In the genomic region with DNA sequence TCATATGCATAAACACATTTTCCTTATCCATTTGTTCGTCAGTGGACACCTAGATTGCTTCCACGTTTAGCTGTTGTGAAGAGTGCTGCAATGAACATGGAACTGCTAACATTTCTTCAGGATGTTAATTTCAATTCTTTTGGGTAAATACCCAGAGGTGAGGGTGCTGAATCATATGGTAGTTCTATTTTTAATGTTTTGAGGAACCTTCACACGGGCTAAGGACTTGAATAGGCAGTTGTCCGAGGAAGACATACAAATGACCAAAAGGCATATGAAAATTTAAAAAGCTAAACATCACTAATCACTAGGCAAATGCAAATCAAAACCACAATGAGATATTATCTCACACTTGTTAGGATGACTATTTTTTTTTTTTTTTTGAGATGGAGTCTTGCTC, we compare ENCODE assay signal across 28 cellular contexts.
DNase-seq lines count a peak whose midpoint lies in the region; ATAC-seq and TF ChIP-seq lines count a peak whose summit lies in the region.
"Had no signal": no experiment of that assay in that cellular context is flagged by ENCODE, and none has a peak within 500 bp of the region (broad histone marks: within the 10 kb centered on the region; RNA-seq: fewer than 3 reads in every experiment).

No MANE protein-coding gene starts in this region.

- H3K36me3 Mint-ChIP-seq in stimulated activated naive CD8-positive, alpha-beta T cell treated with anti-CD3 and anti-CD28 coated beads, Interleukin-15, Interleukin-2, amounts not matched to agents 100 ng/mL and 50 ng/mL, for 24 hours (ENCODE audit: low read depth): peaks cover 26% of the 10 kb centered on the region
- H3K36me3 Mint-ChIP-seq in activated T-helper 17 cell treated with anti-CD3 and anti-CD28 coated beads, Interleukin-2, amount 50 U/mL, for 72 hours (ENCODE audit: low read depth): peaks cover 28% of the 10 kb centered on the region

- H3K36me3 ChIP-seq in Loucy (ENCODE audit: insufficient read depth, low read length) (peaks cover 8% of the 10 kb centered on the region; the same call in 1 of the 2 replicates), adrenal gland (replicated peaks in 1 of 2) (no peaks in the 10 kb centered on the region)
- H3K36me3 ChIP-seq: esophagus muscularis mucosa, HAP-1, heart left ventricle, right atrium auricular region had no signal

- ATAC-seq in stimulated activated naive CD8-positive, alpha-beta T cell treated with anti-CD3 and anti-CD28 coated beads, Interleukin-15, Interleukin-2, amounts not matched to agents 100 U/mL and 50 U/mL, for 24 hours: no peak
- peak; percentile 68 for ATAC-seq in activated T-helper 17 cell treated with anti-CD3 and anti-CD28 coated beads, Interleukin-2, amount 50 U/mL, for 72 hours (replicated peaks)
- ATAC-seq: activated CD8-positive, alpha-beta memory T cell treated with anti-CD3 and anti-CD28 coated beads, Interleukin-2, amount 10 ng/mL, durations not matched to agents 7 days and 5 days; activated T-cell treated with anti-CD3 and anti-CD28 coated beads, Interleukin-2, amount 50 U/mL, for 72 hours; foreskin keratinocyte; heart left ventricle had no signal

- H3K27ac Mint-ChIP-seq in stimulated activated naive CD8-positive, alpha-beta T cell treated with anti-CD3 and anti-CD28 coated beads, Interleukin-15, Interleukin-2, amounts not matched to agents 100 ng/mL and 50 ng/mL, for 24 hours: peak overlapping the region; percentile 33
- peak overlapping the region; percentile 15 for H3K27ac Mint-ChIP-seq in activated T-helper 17 cell treated with anti-CD3 and anti-CD28 coated beads, Interleukin-2, amount 50 U/mL, for 72 hours
- H3K27ac Mint-ChIP-seq: activated CD4-positive, alpha-beta T cell treated with anti-CD3 and anti-CD28 coated beads, Interleukin-2, amount 10 ng/mL, durations not matched to agents 7 days and 5 days; activated CD8-positive, alpha-beta memory T cell treated with anti-CD3 and anti-CD28 coated beads, Interleukin-2, amount 10 ng/mL, durations not matched to agents 7 days and 5 days; activated T-cell treated with anti-CD3 and anti-CD28 coated beads, Interleukin-2, amount 50 U/mL, for 72 hours; endodermal cell had no signal

- no peaks in the 10 kb centered on the region for H3K9me3 ChIP-seq in Loucy (ENCODE audit: insufficient read depth, low read depth, low read length)
- no peaks in the 10 kb centered on the region for H3K9me3 ChIP-seq in adrenal gland (replicated peaks in 1 of 3)
- H3K9me3 ChIP-seq: esophagus muscularis mucosa, HAP-1, heart left ventricle, right atrium auricular region had no signal

- intact Hi-C loops in adrenal gland (cut with DNase I): loop anchor here in 1 of 2 donors (10.0 kb wide), 1 partner anchor 204 kb away; no protein-coding TSS in a partner anchor

- H4K20me1 ChIP-seq in Loucy (ENCODE audit: insufficient read depth, low read length, poor library complexity, severe bottlenecking): no peaks in the 10 kb centered on the region

- no peak for TF ChIP-seq POLR2A in adrenal gland (IDR thresholded peaks at IDR 0.05)

- H3K79me2 ChIP-seq in Loucy (ENCODE audit: insufficient read depth, low read length): peaks cover 14% of the 10 kb centered on the region; the same call in 1 of the 2 replicates
- H3K79me2 ChIP-seq: parathyroid adenoma had no signal

- no peaks in the 10 kb centered on the region for H3K27me3 Mint-ChIP-seq in stimulated activated naive CD8-positive, alpha-beta T cell treated with anti-CD3 and anti-CD28 coated beads, Interleukin-15, Interleukin-2, amounts not matched to agents 100 ng/mL and 50 ng/mL, for 24 hours
- H3K27me3 Mint-ChIP-seq in activated T-helper 17 cell treated with anti-CD3 and anti-CD28 coated beads, Interleukin-2, amount 50 U/mL, for 72 hours: no peaks in the 10 kb centered on the region
- H3K27me3 Mint-ChIP-seq: activated CD4-positive, alpha-beta T cell treated with anti-CD3 and anti-CD28 coated beads, Interleukin-2, amount 10 ng/mL, durations not matched to agents 7 days and 5 days; activated CD8-positive, alpha-beta memory T cell treated with anti-CD3 and anti-CD28 coated beads, Interleukin-2, amount 10 ng/mL, durations not matched to agents 7 days and 5 days had no signal

- H3K9ac ChIP-seq in Loucy (ENCODE audit: low read depth, low read length, poor library complexity, severe bottlenecking): peak overlapping the region; percentile 7
- H3K9ac ChIP-seq: parathyroid adenoma had no signal

- 37 to 57% (median 46%) methylated on average over 4 of the region's 4 CpGs for WGBS in adrenal gland, 4 donors

- TF ChIP-seq CTCF in Loucy (conservative IDR thresholded peaks at IDR 0.05; ENCODE audit: low read length) (no peak), adrenal gland (IDR thresholded peaks at IDR 0.05) (no peak)

- H3K27ac ChIP-seq in adrenal gland: no peak overlapping the region
- H3K27ac ChIP-seq: esophagus muscularis mucosa, foreskin keratinocyte, heart left ventricle, parathyroid adenoma, right atrium auricular region had no signal

- no peak overlapping the region for H3K4me3 ChIP-seq in Loucy (ENCODE audit: low read length, poor library complexity, severe bottlenecking)
- no peak overlapping the region for H3K4me3 ChIP-seq in adrenal gland
- H3K4me3 ChIP-seq: esophagus muscularis mucosa, HAP-1, heart left ventricle, right atrium auricular region, smooth muscle cell had no signal

- no peak overlapping the region for H2AFZ ChIP-seq in Loucy (ENCODE audit: low read length)
- H2AFZ ChIP-seq: parathyroid adenoma had no signal

- H3K27me3 ChIP-seq in Loucy (ENCODE audit: insufficient read depth, low read length, poor library complexity, severe bottlenecking): no peaks in the 10 kb centered on the region
- H3K27me3 ChIP-seq in adrenal gland: no peaks in the 10 kb centered on the region
- H3K27me3 ChIP-seq: esophagus muscularis mucosa, foreskin keratinocyte, right atrium auricular region had no signal

- H3F3A ChIP-seq in Loucy (ENCODE audit: low read depth): peaks cover 8% of the 10 kb centered on the region; the same call in 1 of the 2 replicates

- H3K4me1 Mint-ChIP-seq in stimulated activated naive CD8-positive, alpha-beta T cell treated with anti-CD3 and anti-CD28 coated beads, Interleukin-15, Interleukin-2, amounts not matched to agents 100 ng/mL and 50 ng/mL, for 24 hours (ENCODE audit: low read depth): peaks cover 68% of the 10 kb centered on the region
- peaks cover 25% of the 10 kb centered on the region for H3K4me1 Mint-ChIP-seq in activated T-helper 17 cell treated with anti-CD3 and anti-CD28 coated beads, Interleukin-2, amount 50 U/mL, for 72 hours
- H3K4me1 Mint-ChIP-seq: endodermal cell had no signal

- H3K9me2 ChIP-seq in Loucy (replicated peaks; ENCODE audit: low read depth, low read length): no peaks in the 10 kb centered on the region

- no peak for DNase-seq in stimulated activated naive CD8-positive, alpha-beta T cell treated with anti-CD3 and anti-CD28 coated beads, Interleukin-15, Interleukin-2, amounts not matched to agents 100 U/mL and 50 U/mL, for 24 hours
- DNase-seq in middle frontal gyrus (ENCODE audit: extremely low spot score, low spot score): no peak
- no peak for DNase-seq in NK-92 (lab: John Stamatoyannopoulos, UW; ENCODE audit: unreplicated experiment)
- no peak for DNase-seq in cerebellum (ENCODE audit: low spot score)
- DNase-seq in adrenal gland: no peak
- DNase-seq: activated CD4-positive, alpha-beta T cell treated with anti-CD3 and anti-CD28 coated beads, Interleukin-2, amount 10 ng/mL, durations not matched to agents 7 days and 5 days; activated CD8-positive, alpha-beta memory T cell treated with anti-CD3 and anti-CD28 coated beads, Interleukin-2, amount 10 ng/mL, durations not matched to agents 7 days and 5 days; activated naive CD4-positive, alpha-beta T cell treated with Interleukin-2 at 50 U/mL for 16 hours; activated T-cell treated with anti-CD3 and anti-CD28 coated beads, Interleukin-2, amount 50 U/mL, for 72 hours; anterior cingulate cortex; C1 segment of cervical spinal cord; endodermal cell; foreskin keratinocyte; heart left ventricle; MM.1S; NCI-H1436 treated with DMSO at 0.1 percent for 48 hours; NCI-H345; NCI-H774; stimulated activated CD4-positive, alpha-beta T cell treated with anti-CD3 and anti-CD28 coated beads, Interleukin-2, amount 100 ng/mL, for 24 hours; trophoblast cell had no signal

- H3K4me1 ChIP-seq in Loucy (ENCODE audit: insufficient read depth, low read length, poor library complexity, severe bottlenecking) (peaks cover 61% of the 10 kb centered on the region), adrenal gland (replicated peaks in 1 of 2) (no peaks in the 10 kb centered on the region)
- H3K4me1 ChIP-seq: esophagus muscularis mucosa, foreskin keratinocyte, HAP-1, right atrium auricular region had no signal

- no peak overlapping the region for H3K4me2 ChIP-seq in Loucy (ENCODE audit: low read depth, low read length, poor library complexity, severe bottlenecking)
- H3K4me2 ChIP-seq: smooth muscle cell had no signal

- no peak overlapping the region for H3K4me3 Mint-ChIP-seq in stimulated activated naive CD8-positive, alpha-beta T cell treated with anti-CD3 and anti-CD28 coated beads, Interleukin-15, Interleukin-2, amounts not matched to agents 100 ng/mL and 50 ng/mL, for 24 hours
- H3K4me3 Mint-ChIP-seq in activated T-helper 17 cell treated with anti-CD3 and anti-CD28 coated beads, Interleukin-2, amount 50 U/mL, for 72 hours: peak overlapping the region; percentile 4
- H3K4me3 Mint-ChIP-seq: activated CD4-positive, alpha-beta T cell treated with anti-CD3 and anti-CD28 coated beads, Interleukin-2, amount 10 ng/mL, durations not matched to agents 7 days and 5 days; activated CD8-positive, alpha-beta memory T cell treated with anti-CD3 and anti-CD28 coated beads, Interleukin-2, amount 10 ng/mL, durations not matched to agents 7 days and 5 days; activated T-cell treated with anti-CD3 and anti-CD28 coated beads, Interleukin-2, amount 50 U/mL, for 72 hours; endodermal cell had no signal

- H3K9me3 Mint-ChIP-seq in stimulated activated naive CD8-positive, alpha-beta T cell treated with anti-CD3 and anti-CD28 coated beads, Interleukin-15, Interleukin-2, amounts not matched to agents 100 ng/mL and 50 ng/mL, for 24 hours: no peaks in the 10 kb centered on the region
- H3K9me3 Mint-ChIP-seq in activated T-helper 17 cell treated with anti-CD3 and anti-CD28 coated beads, Interleukin-2, amount 50 U/mL, for 72 hours: no peaks in the 10 kb centered on the region
- H3K9me3 Mint-ChIP-seq: activated CD4-positive, alpha-beta T cell treated with anti-CD3 and anti-CD28 coated beads, Interleukin-2, amount 10 ng/mL, durations not matched to agents 7 days and 5 days; activated T-cell treated with anti-CD3 and anti-CD28 coated beads, Interleukin-2, amount 50 U/mL, for 72 hours; endodermal cell had no signal
